Comparison of ENCODE assay signal across 10 cellular contexts in the genomic region with DNA sequence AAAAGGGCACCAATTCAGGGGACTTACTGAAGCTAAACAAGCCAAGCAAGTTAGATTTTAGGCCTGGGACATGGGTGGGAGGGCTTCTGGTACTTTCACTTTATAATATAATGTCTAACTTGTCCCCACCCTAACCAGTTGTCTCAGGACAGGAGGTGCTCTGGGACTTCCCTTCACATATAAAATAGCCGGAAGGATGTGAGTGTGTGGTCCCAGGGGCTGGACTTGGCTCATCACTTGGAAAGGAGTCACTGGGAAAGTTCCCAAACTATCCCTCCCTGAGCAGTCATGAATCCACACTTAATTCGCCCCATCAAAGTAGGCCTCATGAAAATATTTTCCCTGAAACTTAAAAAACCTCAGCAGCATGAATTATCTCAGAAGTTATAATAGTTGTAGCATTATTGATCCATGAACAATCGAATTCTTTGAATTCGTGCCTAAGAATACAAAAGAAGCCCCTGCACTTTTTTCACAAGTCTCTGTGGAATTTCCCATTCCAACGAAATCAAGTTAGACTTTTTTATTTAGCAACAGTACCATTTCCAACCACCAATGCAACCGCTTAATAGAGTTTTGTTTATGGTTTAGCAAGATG.
DNase-seq lines count a peak whose midpoint lies in the region; ATAC-seq and TF ChIP-seq lines count a peak whose summit lies in the region.
"Had no signal": no experiment of that assay in that cellular context is flagged by ENCODE, and none has a peak within 500 bp of the region (broad histone marks: within the 10 kb centered on the region; RNA-seq: fewer than 3 reads in every experiment).

No MANE protein-coding gene starts in this region.

- ATAC-seq in GM18870 (IDR thresholded peaks at IDR 0.05; ENCODE audit: unreplicated experiment), result peak; percentile 44
- ATAC-seq in HG03521 (IDR thresholded peaks at IDR 0.05; ENCODE audit: unreplicated experiment), result no peak

- H3K9me3 ChIP-seq in left ventricle myocardium inferior (replicated peaks), result no peaks in the 10 kb centered on the region
- no peaks in the 10 kb centered on the region for H3K9me3 ChIP-seq in subcutaneous abdominal adipose tissue (ENCODE audit: control insufficient read depth in 5 of 5, low read length in 5 of 5)

- H3K36me3 ChIP-seq in left ventricle myocardium inferior, result no peaks in the 10 kb centered on the region
- no peaks in the 10 kb centered on the region for H3K36me3 ChIP-seq in subcutaneous abdominal adipose tissue (ENCODE audit: control insufficient read depth in 5 of 5, insufficient read depth in 5 of 5, low read length in 5 of 5)

- peak; percentile 83 for DNase-seq in astrocyte of the cerebellum (ENCODE audit: low read depth)
- DNase-seq in left ventricle myocardium inferior, result peak; percentile 74
- no peak for DNase-seq in HT-29 (ENCODE audit: low spot score)
- DNase-seq in GM10248 (ENCODE audit: extremely low spot score), result no peak
- DNase-seq in hypothalamus (lab: John Stamatoyannopoulos, UW), result no peak
- DNase-seq: activated naive CD4-positive, alpha-beta T cell treated with Interleukin-2 at 50 U/mL for 16 hours; midbrain had no signal

- intact Hi-C loops in left ventricle myocardium inferior (cut with micrococcal nuclease), result no loop called here

- H3K4me1 ChIP-seq in left ventricle myocardium inferior (peaks cover 69% of the 10 kb centered on the region), subcutaneous abdominal adipose tissue (ENCODE audit: control insufficient read depth in 5 of 5, insufficient read depth in 5 of 5, low read length in 5 of 5) (peaks cover 11 to 52% (median 35%) of the 10 kb centered on the region in 5 donors)

- in situ Hi-C loops in astrocyte of the cerebellum (cut with HindIII; ENCODE audit: low sequenced_read_pairs), result no loop called here

- H3K27me3 ChIP-seq in left ventricle myocardium inferior (ENCODE audit: low read depth), result no peaks in the 10 kb centered on the region
- H3K27me3 ChIP-seq in subcutaneous abdominal adipose tissue (ENCODE audit: control insufficient read depth in 5 of 5, insufficient read depth in 4 of 5, low read length in 5 of 5), result no peaks in the 10 kb centered on the region

- no peak for TF ChIP-seq CTCF in astrocyte of the cerebellum (IDR thresholded peaks at IDR 0.05; ENCODE audit: low read depth, low read length, missing control alignments)
- peak; percentile 50 for TF ChIP-seq CTCF in left ventricle myocardium inferior (IDR thresholded peaks at IDR 0.05; ENCODE audit: borderline replicate concordance)
- TF ChIP-seq CTCF in GM10248 (IDR thresholded peaks at IDR 0.05; ENCODE audit: control extremely low read depth, extremely low read depth, low read depth, missing control alignments), result no peak

- CTCF ChIA-PET in GM10248 (lab: Yijun Ruan, JAX), result no interaction called here

- H3K27ac ChIP-seq in left ventricle myocardium inferior (replicated peaks) (peak overlapping the region; percentile 89), subcutaneous abdominal adipose tissue (ENCODE audit: low read depth, low read length) (peak overlapping the region; percentile 80)

- POLR2A ChIA-PET in GM10248 (lab: Yijun Ruan, JAX), result no interaction called here

- no peak overlapping the region for H3K4me3 ChIP-seq in astrocyte of the cerebellum (ENCODE audit: low read depth, low read length)
- H3K4me3 ChIP-seq in left ventricle myocardium inferior, result no peak overlapping the region
- H3K4me3 ChIP-seq in subcutaneous abdominal adipose tissue (ENCODE audit: low read depth in 1 of 5, low read length in 5 of 5), result peak overlapping the region in 1 of 5 donors; percentile 8

- peak overlapping the region in 1 of 5 donors; percentile 39 for H3K9ac ChIP-seq in subcutaneous abdominal adipose tissue (ENCODE audit: low read length in 5 of 5)

Comparison
In these comparisons a context has a peak if more than half of its experiments do, and no peak if none do; other contexts are left out.
1. DNase-seq: peak in astrocyte of the cerebellum (single experiment) and left ventricle myocardium inferior (single experiment); none in HT-29 (single experiment), GM10248 (single experiment) and hypothalamus (0 of 51).